Comparison of ENCODE assay signal across 1 cellular context in genomic region chr11:74749127-74749964, GRCh38.
TF ChIP-seq lines count a peak whose summit lies in the region.

No MANE protein-coding gene starts in this region.

TF ChIP-seq in HepG2, 621 proteins besides CTCF, POLR2A, EP300 and RAD21 (continued from another document and continues in another):
- TF ChIP-seq ZNF142 (CRISPR knock-in tag; IDR thresholded peaks at IDR 0.05) (peak; percentile 93; the same call in 1 of the 2 replicates), ZFX (CRISPR knock-in tag; IDR thresholded peaks at IDR 0.05; ENCODE audit: low read depth) (peak; percentile 80), ATF3 (CRISPR knock-in tag; IDR thresholded peaks at IDR 0.05) (0 out of 2 replicates have a peak, but pooled peaks have one; percentile 11), DZIP1 (CRISPR knock-in tag; IDR thresholded peaks at IDR 0.05) (no peak), ZNF251 (CRISPR knock-in tag; IDR thresholded peaks at IDR 0.05) (no peak), SMARCC2 (IDR thresholded peaks at IDR 0.05) (no peak), ESRRA (CRISPR knock-in tag; IDR thresholded peaks at IDR 0.05; ENCODE audit: low read depth) (peak; percentile 35; the same call in 1 of the 2 replicates), SKIL (CRISPR knock-in tag; IDR thresholded peaks at IDR 0.05; ENCODE audit: borderline replicate concordance) (no peak), ZNF138 (CRISPR knock-in tag; IDR thresholded peaks at IDR 0.05; ENCODE audit: low read depth) (peak; percentile 17; the same call in 1 of the 2 replicates), ATM (IDR thresholded peaks at IDR 0.05; ENCODE audit: borderline replicate concordance) (no peak), IRF9 (CRISPR knock-in tag; IDR thresholded peaks at IDR 0.05; ENCODE audit: borderline replicate concordance) (peak; percentile 80; the same call in 1 of the 2 replicates), NFKB2 (CRISPR knock-in tag; IDR thresholded peaks at IDR 0.05; ENCODE audit: borderline replicate concordance) (no peak), ZBTB21 (CRISPR knock-in tag; IDR thresholded peaks at IDR 0.05) (no peak), NFYC (CRISPR knock-in tag; IDR thresholded peaks at IDR 0.05) (peak; percentile 32; the same call in 1 of the 2 replicates), ZNF569 (CRISPR knock-in tag; IDR thresholded peaks at IDR 0.05; ENCODE audit: borderline replicate concordance) (no peak), ZFP36L1 (CRISPR knock-in tag; IDR thresholded peaks at IDR 0.05) (no peak; the same call in 1 of the 2 replicates), CEBPZ (IDR thresholded peaks at IDR 0.05; ENCODE audit: low read length) (no peak), CSRNP2 (CRISPR knock-in tag; conservative IDR thresholded peaks at IDR 0.05; ENCODE audit: low read depth) (no peak; the same call in 1 of the 2 replicates), ZNF414 (CRISPR knock-in tag; IDR thresholded peaks at IDR 0.05) (no peak), ZNF639 (CRISPR knock-in tag; conservative IDR thresholded peaks at IDR 0.05) (peak; percentile 30; the same call in 1 of the 2 replicates), UBTF (CRISPR knock-in tag; IDR thresholded peaks at IDR 0.05) (peak; percentile 86; the same call in 1 of the 2 replicates), IKZF1 (IDR thresholded peaks at IDR 0.05) (no peak), PCBP2 (optimal IDR thresholded peaks at IDR 0.05; ENCODE audit: low read depth, low read length, poor library complexity, severe bottlenecking) (no peak), ATAD3A (CRISPR knock-in tag; IDR thresholded peaks at IDR 0.05) (no peak), MXD1 (CRISPR knock-in tag; IDR thresholded peaks at IDR 0.05) (peak; percentile 58; the same call in 1 of the 2 replicates), ZNF678 (CRISPR knock-in tag; IDR thresholded peaks at IDR 0.05) (no peak), ZNF264 (CRISPR knock-in tag; IDR thresholded peaks at IDR 0.05) (no peak), NFE2L2 (IDR thresholded peaks at IDR 0.05; ENCODE audit: low read length) (no peak), ZNF572 (CRISPR knock-in tag; IDR thresholded peaks at IDR 0.05) (no peak)
